ENCODE assay signal across 12 cellular contexts in genomic region chr11:61173456-61173855, GRCh38. TPM values are rescaled to one million over a fixed set of nuclear protein-coding genes. Genes with fewer than 3 reads are reported as not detected.
A peak's percentile ranks its signal among the peaks of the same experiment; 100 is the strongest.
DNase-seq lines count a peak whose midpoint lies in the region; ATAC-seq and TF ChIP-seq lines count a peak whose summit lies in the region.
"Had no signal": no experiment of that assay in that cellular context is flagged by ENCODE, and none has a peak within 500 bp of the region (broad histone marks: within the 10 kb centered on the region; RNA-seq: fewer than 3 reads in every experiment).

No MANE protein-coding gene starts in this region.

- DNase-seq in AG09309 (ENCODE audit: low read depth) = no peak
- DNase-seq in fibroblast of mammary gland (ENCODE audit: low read depth) = peak; percentile 46
- no peak for DNase-seq in islet precursor cell
- DNase-seq in neural progenitor cell (ENCODE audit: low spot score) = no peak
- DNase-seq in RKO (ENCODE audit: low spot score) = no peak
- DNase-seq: activated B cell treated with CpG ODN at 0.5 μM for 24 hours; activated naive CD8-positive, alpha-beta T cell treated with anti-CD3 and anti-CD28 coated beads, Interleukin-2, amount 10 ng/mL, durations not matched to agents 7 days and 5 days; NCI-H187 had no signal

- TF ChIP-seq CTCF in AG09309 (IDR thresholded peaks at IDR 0.05; ENCODE audit: control insufficient read depth, insufficient read depth, low read depth, low read length, missing control alignments) (peak; percentile 47), GM12874 (IDR thresholded peaks at IDR 0.05; ENCODE audit: insufficient read depth, low read depth, low read length) (0 out of 2 replicates have a peak, but pooled peaks have one; percentile 17), OCI-LY3 (IDR thresholded peaks at IDR 0.05; ENCODE audit: low read depth, low read length) (peak; percentile 51), fibroblast of mammary gland (conservative IDR thresholded peaks at IDR 0.05; ENCODE audit: control insufficient read depth, insufficient read depth, low read depth, low read length) (peak; percentile 30), neural progenitor cell (IDR thresholded peaks at IDR 0.05) (no peak)

- H3F3A ChIP-seq in neural progenitor cell (ENCODE audit: low read depth) = no peaks in the 10 kb centered on the region

- no peak overlapping the region for H2AFZ ChIP-seq in OCI-LY3 (ENCODE audit: low read depth, low read length)
- no peak overlapping the region for H2AFZ ChIP-seq in neural progenitor cell (replicated peaks)

- H3K9me3 Mint-ChIP-seq in neural progenitor cell = peaks cover 6% of the 10 kb centered on the region

- H3K4me1 ChIP-seq in OCI-LY3 (ENCODE audit: low read length) = no peaks in the 10 kb centered on the region
- H3K4me1 ChIP-seq in neural progenitor cell = no peaks in the 10 kb centered on the region
- H3K4me1 ChIP-seq: esophagus muscularis mucosa had no signal

- H3K4me2 ChIP-seq in OCI-LY3 (ENCODE audit: low read length) (no peak overlapping the region), neural progenitor cell (no peak overlapping the region)

- H3K27ac Mint-ChIP-seq in neural progenitor cell = no peak overlapping the region
- H3K27ac Mint-ChIP-seq: activated B cell treated with CpG ODN at 0.5 μM for 24 hours; activated naive CD8-positive, alpha-beta T cell treated with anti-CD3 and anti-CD28 coated beads, Interleukin-2, amount 10 ng/mL, durations not matched to agents 7 days and 5 days had no signal

- no peak overlapping the region for H3K9ac ChIP-seq in OCI-LY3 (ENCODE audit: low read length)
- H3K9ac ChIP-seq in neural progenitor cell = no peak overlapping the region

- H3K36me3 ChIP-seq in OCI-LY3 (replicated peaks; ENCODE audit: low read depth, low read length) (no peaks in the 10 kb centered on the region), neural progenitor cell (no peaks in the 10 kb centered on the region)
- H3K36me3 ChIP-seq: esophagus muscularis mucosa had no signal

- H3K27ac ChIP-seq in OCI-LY3 (ENCODE audit: low read length) = no peak overlapping the region
- H3K27ac ChIP-seq in neural progenitor cell = no peak overlapping the region
- H3K27ac ChIP-seq: esophagus muscularis mucosa had no signal

- peaks cover 3% of the 10 kb centered on the region for H3K4me1 Mint-ChIP-seq in neural progenitor cell

- H3K9me3 ChIP-seq in OCI-LY3 (ENCODE audit: insufficient read depth, low read length) (peaks cover 5% of the 10 kb centered on the region), neural progenitor cell (ENCODE audit: low read depth) (no peaks in the 10 kb centered on the region)

- ATAC-seq in HG02938 (IDR thresholded peaks at IDR 0.05; ENCODE audit: unreplicated experiment) = no peak

- H3K36me3 Mint-ChIP-seq in neural progenitor cell = no peaks in the 10 kb centered on the region

- peaks cover 6% of the 10 kb centered on the region for H3K27me3 Mint-ChIP-seq in neural progenitor cell (ENCODE audit: insufficient read depth, low read depth)

- no peak overlapping the region for H3K4me3 Mint-ChIP-seq in neural progenitor cell
- H3K4me3 Mint-ChIP-seq: activated B cell treated with CpG ODN at 0.5 μM for 24 hours; activated naive CD8-positive, alpha-beta T cell treated with anti-CD3 and anti-CD28 coated beads, Interleukin-2, amount 10 ng/mL, durations not matched to agents 7 days and 5 days had no signal

- no peaks in the 10 kb centered on the region for H4K20me1 ChIP-seq in OCI-LY3 (ENCODE audit: insufficient read depth, low read length)
- no peaks in the 10 kb centered on the region for H4K20me1 ChIP-seq in neural progenitor cell (ENCODE audit: low read depth)

- H3K79me2 ChIP-seq in OCI-LY3 (ENCODE audit: low read length) (no peaks in the 10 kb centered on the region), neural progenitor cell (ENCODE audit: low read depth) (no peaks in the 10 kb centered on the region)

- no peak overlapping the region for H3K4me3 ChIP-seq in AG09309 (ENCODE audit: control insufficient read depth, low read depth, low read length)
- H3K4me3 ChIP-seq in OCI-LY3 (ENCODE audit: low read length) = no peak overlapping the region
- H3K4me3 ChIP-seq in fibroblast of mammary gland (ENCODE audit: control insufficient read depth, low read depth, low read length) = no peak overlapping the region
- H3K4me3 ChIP-seq in neural progenitor cell = no peak overlapping the region
- H3K4me3 ChIP-seq: esophagus muscularis mucosa had no signal

- H3K27me3 ChIP-seq in OCI-LY3 (ENCODE audit: low read depth, low read length) (peaks cover 28% of the 10 kb centered on the region), neural progenitor cell (no peaks in the 10 kb centered on the region)

RNA-seq across cellular contexts. Expression of gene VPS37C, which starts 12.2 kb away (rescaled TPM):
- total RNA-seq in neural progenitor cell (ENCODE audit: low replicate concordance) = 9.9 and 19.9 TPM in 2 replicates

RNA-seq across cellular contexts. Expression of gene PGA3, which starts 29.9 kb away (rescaled TPM):
- 0.28 TPM in 1 of 2 replicates, not detected in the other for total RNA-seq in neural progenitor cell (ENCODE audit: low replicate concordance)
- total RNA-seq: activated B cell treated with CpG ODN at 0.5 μM for 24 hours; activated naive CD8-positive, alpha-beta T cell treated with anti-CD3 and anti-CD28 coated beads, Interleukin-2, amount 10 ng/mL, durations not matched to agents 7 days and 5 days had no signal

RNA-seq across cellular contexts. Expression of gene PGA4, which starts 48.7 kb away (rescaled TPM):
- 0.31 and 0.41 TPM in 2 replicates for total RNA-seq in neural progenitor cell (ENCODE audit: low replicate concordance)
- total RNA-seq: activated B cell treated with CpG ODN at 0.5 μM for 24 hours; activated naive CD8-positive, alpha-beta T cell treated with anti-CD3 and anti-CD28 coated beads, Interleukin-2, amount 10 ng/mL, durations not matched to agents 7 days and 5 days had no signal
